ENCODE assay signal across 8 cellular contexts in genomic region chr1:156746716-156747631, GRCh38. TPM values are rescaled to one million over a fixed set of nuclear protein-coding genes. Genes with fewer than 3 reads are reported as not detected.
A peak's percentile ranks its signal among the peaks of the same experiment; 100 is the strongest.
DNase-seq lines count a peak whose midpoint lies in the region; ATAC-seq and TF ChIP-seq lines count a peak whose summit lies in the region.

No MANE protein-coding gene starts in this region.

- H3K36me3 Mint-ChIP-seq in activated CD8-positive, alpha-beta memory T cell treated with anti-CD3 and anti-CD28 coated beads, Interleukin-2, amount 10 ng/mL, durations not matched to agents 7 days and 5 days, result peaks cover 33% of the 10 kb centered on the region

- peak overlapping the region; percentile 94 for H2BK120ac ChIP-seq in mesendoderm (ENCODE audit: low read depth, low read length)

- H4K8ac ChIP-seq in mesendoderm (ENCODE audit: low read depth, low read length), result peak overlapping the region; percentile 30

- POLR2A ChIA-PET in HEK293T (lab: Yijun Ruan, JAX), result interaction anchor here (1.0 to 2.9 kb wide), 4 partner anchors 11 to 94 kb away, joined by 4 to 31 read pairs (median 17); partner anchors contain the start of genes ISG20L2, METTL25B and PRCC

- no peaks in the 10 kb centered on the region for H3K9me3 ChIP-seq in BLaER1 treated with 17β-estradiol and CSF1 and Interleukin-3, amounts not matched to agents 10 nM and 100 nM (replicated peaks in 1 of 11)

- H3K4me3 Mint-ChIP-seq in activated CD8-positive, alpha-beta memory T cell treated with anti-CD3 and anti-CD28 coated beads, Interleukin-2, amount 10 ng/mL, durations not matched to agents 7 days and 5 days, result peak overlapping the region; percentile 98

- peak overlapping the region; percentile 89 for H3K4ac ChIP-seq in mesendoderm (ENCODE audit: low read depth, low read length)

- CTCF ChIA-PET in HEK293T (lab: Yijun Ruan, JAX), result interaction anchor here (0.6 to 2.3 kb wide), 6 partner anchors 21 to 281 kb away, joined by 3 to 18 read pairs (median 4); no protein-coding TSS in a partner anchor
- CTCF ChIA-PET in activated CD8-positive, alpha-beta memory T cell treated with anti-CD3 and anti-CD28 coated beads, Interleukin-2, amount 10 ng/mL, durations not matched to agents 7 days and 5 days (lab: Charles Lee), result interaction anchor here (0.7 to 3.3 kb wide), 9 partner anchors 9 to 86 kb away, joined by 3 to 44 read pairs (median 3); partner anchors contain the start of genes ISG20L2, METTL25B and SH2D2A

- no CpG with 5 or more reads among the region's 30 CpGs for WGBS in mesendoderm (ENCODE audit: extremely low coverage, insufficient coverage, low lambda C conversion rate)

- peak; percentile 13 for TF ChIP-seq CTCF in epithelial cell of esophagus (IDR thresholded peaks at IDR 0.05; ENCODE audit: insufficient read depth, low read depth, low read length, missing control alignments)

- H4K20me1 ChIP-seq in BLaER1 treated with 17β-estradiol and CSF1 and Interleukin-3, amounts not matched to agents 10 nM and 100 nM, result peaks cover 0 to 58% (median 35%) of the 10 kb centered on the region in 11 experiments; a peak in 18 of 22 replicates

- peak overlapping the region; percentile 60 for H2AK5ac ChIP-seq in mesendoderm (ENCODE audit: low read length)

- H3K27me3 ChIP-seq in BLaER1 treated with 17β-estradiol and CSF1 and Interleukin-3, amounts not matched to agents 10 nM and 100 nM, result no peaks in the 10 kb centered on the region
- no peaks in the 10 kb centered on the region for H3K27me3 ChIP-seq in mesendoderm (ENCODE audit: insufficient read depth, low read length, poor library complexity)

- H3K9ac ChIP-seq in BLaER1 treated with 17β-estradiol and CSF1 and Interleukin-3, amounts not matched to agents 10 nM and 100 nM, result peak overlapping the region; percentile 95 to 100 (median 99)
- peak overlapping the region; percentile 95 for H3K9ac ChIP-seq in mesendoderm (ENCODE audit: low read length)

- peak overlapping the region; percentile 87 to 99 (median 98) for H3K4me3 ChIP-seq in BLaER1 treated with 17β-estradiol and CSF1 and Interleukin-3, amounts not matched to agents 10 nM and 100 nM
- H3K4me3 ChIP-seq in epithelial cell of esophagus (ENCODE audit: low read length) (peak overlapping the region; percentile 84), mesendoderm (ENCODE audit: low read length) (peak overlapping the region; percentile 37)

- H3K27ac ChIP-seq in BLaER1 treated with 17β-estradiol and CSF1 and Interleukin-3, amounts not matched to agents 10 nM and 100 nM, result peak overlapping the region; percentile 93 to 100 (median 99)
- peak overlapping the region; percentile 100 for H3K27ac ChIP-seq in mesendoderm (ENCODE audit: low read depth, low read length)

- peaks cover 14% of the 10 kb centered on the region for H3K79me1 ChIP-seq in mesendoderm (ENCODE audit: low read length)

- peaks cover 31 to 65% (median 51%) of the 10 kb centered on the region in 11 experiments for H3K36me3 ChIP-seq in BLaER1 treated with 17β-estradiol and CSF1 and Interleukin-3, amounts not matched to agents 10 nM and 100 nM
- H3K36me3 ChIP-seq in mesendoderm (ENCODE audit: control insufficient read depth, insufficient read depth, low read length), result peaks cover 7% of the 10 kb centered on the region

- no peaks in the 10 kb centered on the region for H3K9me3 Mint-ChIP-seq in activated CD8-positive, alpha-beta memory T cell treated with anti-CD3 and anti-CD28 coated beads, Interleukin-2, amount 10 ng/mL, durations not matched to agents 7 days and 5 days (ENCODE audit: low read depth)

- H3K4me2 ChIP-seq in BLaER1 treated with 17β-estradiol and CSF1 and Interleukin-3, amounts not matched to agents 10 nM and 100 nM, result peak overlapping the region; percentile 90 to 100 (median 100)
- peak overlapping the region; percentile 92 for H3K4me2 ChIP-seq in mesendoderm (ENCODE audit: low read length)

- H3K27ac Mint-ChIP-seq in activated CD8-positive, alpha-beta memory T cell treated with anti-CD3 and anti-CD28 coated beads, Interleukin-2, amount 10 ng/mL, durations not matched to agents 7 days and 5 days, result peak overlapping the region; percentile 97

- peaks cover 38 to 72% (median 61%) of the 10 kb centered on the region in 10 experiments for H3K4me1 ChIP-seq in BLaER1 treated with 17β-estradiol and CSF1 and Interleukin-3, amounts not matched to agents 10 nM and 100 nM
- peaks cover 31% of the 10 kb centered on the region for H3K4me1 ChIP-seq in mesendoderm (ENCODE audit: control insufficient read depth, low read depth, low read length)

- H2BK15ac ChIP-seq in mesendoderm (replicated peaks; ENCODE audit: low read depth), result no peak overlapping the region

- peaks cover 72% of the 10 kb centered on the region for H3K4me1 Mint-ChIP-seq in activated CD8-positive, alpha-beta memory T cell treated with anti-CD3 and anti-CD28 coated beads, Interleukin-2, amount 10 ng/mL, durations not matched to agents 7 days and 5 days

- peak overlapping the region; percentile 99 for H2BK5ac ChIP-seq in mesendoderm (ENCODE audit: low read length)

- H4K5ac ChIP-seq in mesendoderm (ENCODE audit: low read length), result no peak overlapping the region

- H3K27me3 Mint-ChIP-seq in activated CD8-positive, alpha-beta memory T cell treated with anti-CD3 and anti-CD28 coated beads, Interleukin-2, amount 10 ng/mL, durations not matched to agents 7 days and 5 days, result no peaks in the 10 kb centered on the region

- peak overlapping the region; percentile 95 for H3K56ac ChIP-seq in mesendoderm (ENCODE audit: low read length)

- H3K79me2 ChIP-seq in mesendoderm (ENCODE audit: control insufficient read depth, insufficient read depth, low read length), result peaks cover 66% of the 10 kb centered on the region

- peak overlapping the region; percentile 94 for H3K23ac ChIP-seq in mesendoderm (ENCODE audit: low read length)

- peak overlapping the region; percentile 96 for H3K18ac ChIP-seq in mesendoderm (ENCODE audit: low read length)

- ATAC-seq in activated CD8-positive, alpha-beta memory T cell treated with anti-CD3 and anti-CD28 coated beads, Interleukin-2, amount 10 ng/mL, durations not matched to agents 7 days and 5 days, result peak; percentile 10
- no peak for ATAC-seq in stimulated activated naive CD8-positive, alpha-beta T cell treated with anti-CD3 and anti-CD28 coated beads, Interleukin-15, Interleukin-2, amounts not matched to agents 100 U/mL and 50 U/mL, for 24 hours
- ATAC-seq in GM18867 (IDR thresholded peaks at IDR 0.05; ENCODE audit: unreplicated experiment), result no peak

- DNase-seq in HEK293T (ENCODE audit: extremely low spot score) (peak; percentile 72), NCI-H510A treated with DMSO at 0.1 percent for 48 hours (lab: John Stamatoyannopoulos, UW) (peak; percentile 53), epithelial cell of esophagus (ENCODE audit: low read depth) (peak; percentile 84), mesendoderm (peak; percentile 98)
- DNase-seq in activated CD8-positive, alpha-beta memory T cell treated with anti-CD3 and anti-CD28 coated beads, Interleukin-2, amount 10 ng/mL, durations not matched to agents 7 days and 5 days, result peak; percentile 71
- DNase-seq in stimulated activated naive CD8-positive, alpha-beta T cell treated with anti-CD3 and anti-CD28 coated beads, Interleukin-15, Interleukin-2, amounts not matched to agents 100 U/mL and 50 U/mL, for 24 hours, result peak; percentile 78

TF ChIP-seq in HEK293T, 16 proteins besides CTCF, POLR2A, EP300 and RAD21:
- 0 out of 2 replicates have a peak, but pooled peaks have one; percentile 35 for TF ChIP-seq PKNOX1 (IDR thresholded peaks at IDR 0.05)
- peak; percentile 71; the same call in 1 of the 2 replicates for TF ChIP-seq HDGF (IDR thresholded peaks at IDR 0.05; ENCODE audit: borderline replicate concordance)
- TF ChIP-seq FOXM1 (IDR thresholded peaks at IDR 0.05; ENCODE audit: borderline replicate concordance), result no peak
- no peak for TF ChIP-seq ZNF384 (IDR thresholded peaks at IDR 0.05)
- no peak for TF ChIP-seq CTBP1 (IDR thresholded peaks at IDR 0.05; ENCODE audit: borderline replicate concordance)

RNA-seq across cellular contexts. Expression of gene HDGF, which starts 4.5 kb away (rescaled TPM):
- 100 to 1,000 TPM; 258 to 340 TPM for total RNA-seq in activated CD8-positive, alpha-beta memory T cell treated with anti-CD3 and anti-CD28 coated beads, Interleukin-2, amount 10 ng/mL, durations not matched to agents 7 days and 5 days
- polyA plus RNA-seq in mesendoderm (2013, experiment 1 of 2), result 388 TPM
- polyA plus RNA-seq in mesendoderm (2013, experiment 2 of 2), result 388 TPM

RNA-seq across cellular contexts. Expression of gene MRPL24, which starts 6.1 kb away (rescaled TPM):
- 10 to 100 TPM; 60.4 to 80.0 TPM for total RNA-seq in activated CD8-positive, alpha-beta memory T cell treated with anti-CD3 and anti-CD28 coated beads, Interleukin-2, amount 10 ng/mL, durations not matched to agents 7 days and 5 days
- 30.0 TPM for polyA plus RNA-seq in mesendoderm (2013, experiment 1 of 2)
- 29.4 TPM for polyA plus RNA-seq in mesendoderm (2013, experiment 2 of 2)

RNA-seq across cellular contexts. Expression of gene ISG20L2, which starts 18.4 kb away (rescaled TPM):
- 10 to 100 TPM; 56.0 to 70.3 TPM for total RNA-seq in activated CD8-positive, alpha-beta memory T cell treated with anti-CD3 and anti-CD28 coated beads, Interleukin-2, amount 10 ng/mL, durations not matched to agents 7 days and 5 days
- 75.9 TPM for polyA plus RNA-seq in mesendoderm (2013, experiment 1 of 2)
- 76.2 TPM for polyA plus RNA-seq in mesendoderm (2013, experiment 2 of 2)

RNA-seq across cellular contexts. Expression of gene METTL25B, which starts 18.7 kb away (rescaled TPM):
- total RNA-seq in activated CD8-positive, alpha-beta memory T cell treated with anti-CD3 and anti-CD28 coated beads, Interleukin-2, amount 10 ng/mL, durations not matched to agents 7 days and 5 days, result 10 to 100 TPM; 44.0 to 49.6 TPM
- polyA plus RNA-seq in mesendoderm (2013, experiment 1 of 2), result 12.0 TPM
- 11.6 TPM for polyA plus RNA-seq in mesendoderm (2013, experiment 2 of 2)

RNA-seq across cellular contexts. Expression of gene PRCC, which starts 20.4 kb away (rescaled TPM):
- 10 to 100 TPM; 68.7 to 99.8 TPM for total RNA-seq in activated CD8-positive, alpha-beta memory T cell treated with anti-CD3 and anti-CD28 coated beads, Interleukin-2, amount 10 ng/mL, durations not matched to agents 7 days and 5 days
- 153 TPM for polyA plus RNA-seq in mesendoderm (2013, experiment 1 of 2)
- 139 TPM for polyA plus RNA-seq in mesendoderm (2013, experiment 2 of 2)

Comparison
In these comparisons a context has a peak if more than half of its experiments do, and no peak if none do; other contexts are left out.
1. H3K4me3 ChIP-seq: peak in every context shown above with its lines; median percentile 98 in BLaER1 treated with 17β-estradiol and CSF1 and Interleukin-3, amounts not matched to agents 10 nM and 100 nM; 84 in epithelial cell of esophagus; 37 in mesendoderm.